In the genomic region with DNA sequence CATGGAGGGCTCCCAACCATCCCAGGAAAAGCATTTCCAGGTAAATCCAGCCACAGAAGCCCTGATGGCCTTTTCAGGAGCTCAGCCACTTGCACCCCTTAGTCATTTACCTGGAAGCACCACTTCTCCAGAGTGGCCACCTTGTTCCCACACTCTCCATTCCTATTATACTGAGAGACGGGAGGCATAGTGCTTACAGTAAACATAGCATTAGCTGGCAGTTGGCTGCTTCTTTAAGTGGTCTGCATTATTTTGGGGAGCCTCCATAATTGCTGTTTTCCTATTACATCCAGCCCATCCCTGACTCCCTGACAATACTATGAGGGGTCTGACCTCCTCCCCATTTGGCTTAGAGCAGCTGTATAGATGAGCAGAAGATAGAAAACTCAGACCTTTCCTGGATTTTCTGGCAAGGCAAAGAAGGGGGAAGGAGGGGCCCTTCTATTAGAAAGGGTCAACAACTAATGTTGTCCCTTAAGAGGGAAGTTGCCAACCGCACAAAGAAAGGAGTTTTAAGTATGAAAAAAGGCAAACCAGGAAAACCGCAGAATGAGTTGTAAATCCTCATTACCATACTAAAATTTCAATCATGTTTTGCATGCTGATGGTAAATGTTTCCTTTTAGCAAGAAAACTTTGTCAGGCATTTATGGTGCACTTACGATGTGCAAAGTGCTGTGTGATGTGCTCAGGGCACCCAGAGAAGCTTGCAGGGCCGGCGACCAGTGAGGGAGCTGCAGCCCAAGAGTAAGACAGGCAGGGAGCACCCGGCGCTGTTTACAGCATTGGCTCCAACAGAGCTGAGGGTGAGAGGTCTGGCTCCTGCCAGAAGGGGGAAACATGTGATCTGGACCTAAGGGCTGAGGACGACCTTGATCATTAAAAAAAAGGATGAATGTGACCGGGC, we compare ENCODE assay signal across 9 cellular contexts.
DNase-seq lines count a peak whose midpoint lies in the region; ATAC-seq and TF ChIP-seq lines count a peak whose summit lies in the region.
"Had no signal": no experiment of that assay in that cellular context is flagged by ENCODE, and none has a peak within 500 bp of the region (broad histone marks: within the 10 kb centered on the region; RNA-seq: fewer than 3 reads in every experiment).

No MANE protein-coding gene starts in this region.

- H3K27me3 ChIP-seq in stomach, result no peaks in the 10 kb centered on the region

- ATAC-seq in HG02759 (IDR thresholded peaks at IDR 0.05; ENCODE audit: unreplicated experiment), result peak; percentile 47
- no peak for ATAC-seq in GM18505 (IDR thresholded peaks at IDR 0.05; ENCODE audit: unreplicated experiment)
- no peak for ATAC-seq in GM18873 (IDR thresholded peaks at IDR 0.05; ENCODE audit: low FRiP score, unreplicated experiment)

- H3K27ac ChIP-seq in VCaP (peak overlapping the region; percentile 34; the same call in 1 of the 2 replicates), temporal lobe (ENCODE audit: low read depth, low read length) (peak overlapping the region; percentile 100), stomach (peak overlapping the region in 1 of 5 donors; percentile 59)
- H3K27ac ChIP-seq: HL-60 had no signal

- DNase-seq in iPS DF 19.7 (ENCODE audit: low read depth, low spot score) (peak; percentile 72), COLO829 (ENCODE audit: low spot score) (no peak), stomach (no peak)

- peaks cover 0 to 13% (median 7%) of the 10 kb centered on the region in 4 donors for H3K4me1 ChIP-seq in stomach

- no peaks in the 10 kb centered on the region for H3K36me3 ChIP-seq in stomach

- peaks cover 0 to 13% (median 8%) of the 10 kb centered on the region in 4 donors for H3K9me3 ChIP-seq in stomach

- 22 to 35% (median 28%) methylated on average over 9 to 10 of the region's 10 CpGs for WGBS in stomach, 5 donors

- TF ChIP-seq CTCF in VCaP (conservative IDR thresholded peaks at IDR 0.05), result no peak
- no peak for TF ChIP-seq CTCF in stomach (IDR thresholded peaks at IDR 0.05)

- no peak for TF ChIP-seq EP300 in stomach (IDR thresholded peaks at IDR 0.05)

- intact Hi-C loops in stomach (cut with DNase I; ENCODE audit: low total_unique reads), result no loop called here

- TF ChIP-seq POLR2A in GM18505 (IDR thresholded peaks at IDR 0.05; ENCODE audit: borderline replicate concordance, extremely low read depth, insufficient read depth, insufficient read length) (no peak), stomach (IDR thresholded peaks at IDR 0.05) (no peak)

- no peak overlapping the region for H3K4me3 ChIP-seq in stomach
